In the genomic region with DNA sequence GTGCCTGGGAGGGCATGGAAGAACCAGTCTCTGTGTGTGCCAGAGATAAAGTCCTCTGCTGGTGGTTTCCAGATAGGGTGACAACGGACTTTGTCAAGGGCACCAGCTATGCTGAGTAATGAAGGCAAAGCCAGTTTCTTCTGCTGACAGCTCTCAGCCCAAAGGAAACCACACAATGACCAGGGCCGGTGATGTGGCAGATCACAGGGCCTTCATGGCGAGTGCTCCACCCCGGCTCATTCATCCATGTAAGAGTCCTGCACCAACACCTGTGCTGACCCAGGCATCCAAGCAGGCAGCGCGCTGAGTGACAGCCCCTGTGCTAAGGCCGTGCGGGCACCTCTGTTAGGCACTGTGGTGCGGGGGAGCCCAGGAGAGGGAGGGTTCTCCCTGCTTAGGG, we compare ENCODE assay signal across 16 cellular contexts. TPM values are rescaled to one million over a fixed set of nuclear protein-coding genes. Genes with fewer than 3 reads are reported as not detected.
DNase-seq lines count a peak whose midpoint lies in the region; ATAC-seq, FAIRE-seq and TF ChIP-seq lines count a peak whose summit lies in the region.
"Had no signal": no experiment of that assay in that cellular context is flagged by ENCODE, and none has a peak within 500 bp of the region (broad histone marks: within the 10 kb centered on the region; RNA-seq: fewer than 3 reads in every experiment).

No MANE protein-coding gene starts in this region.

- intact Hi-C loops in GM12878 (cut with micrococcal nuclease; ENCODE audit: unreplicated experiment), result loop anchor here (10.0 kb wide), 2 partner anchors 262 to 632 kb away; no protein-coding TSS in a partner anchor
- intact Hi-C loops in naive thymus-derived CD4-positive, alpha-beta T cell (cut with micrococcal nuclease), result no loop called here
- intact Hi-C loops in Caco-2 (cut with micrococcal nuclease; ENCODE audit: unreplicated experiment), result no loop called here

- no peak overlapping the region for H3K4me3 Mint-ChIP-seq in naive thymus-derived CD4-positive, alpha-beta T cell
- no peak overlapping the region for H3K4me3 Mint-ChIP-seq in Caco-2 (ENCODE audit: unreplicated experiment)
- H3K4me3 Mint-ChIP-seq: central memory CD8-positive, alpha-beta T cell; endodermal cell; nephron progenitor cell had no signal

- no TSS peak for BruUV-seq in GM12878 (replicated peaks; lab: Mats Ljungman, UMichigan)
- no TSS peak for BruUV-seq in Caco-2 (replicated peaks; lab: Mats Ljungman, UMichigan)

- CTCF ChIA-PET in GM12878 (lab: Yijun Ruan, JAX), result interaction anchor here (0.7 to 1.2 kb wide), 2 partner anchors 10 to 186 kb away, joined by 3 read pairs; no protein-coding TSS in a partner anchor
- CTCF ChIA-PET in naive thymus-derived CD4-positive, alpha-beta T cell (lab: Charles Lee), result no interaction called here
- CTCF ChIA-PET in Caco-2 (lab: Charles Lee), result interaction anchor here (0.6 kb wide), 1 partner anchor 8 kb away, joined by 4 read pairs; no protein-coding TSS in a partner anchor

- no peak for FAIRE-seq in GM12878 (lab: Jason Lieb, UNC)

- peaks cover 0 to under 1% (median 0%) of the 10 kb centered on the region in 11 donors for H3K9me3 Mint-ChIP-seq in naive thymus-derived CD4-positive, alpha-beta T cell
- no peaks in the 10 kb centered on the region for H3K9me3 Mint-ChIP-seq in Caco-2 (ENCODE audit: unreplicated experiment)
- H3K9me3 Mint-ChIP-seq: central memory CD8-positive, alpha-beta T cell; endodermal cell; nephron progenitor cell had no signal

- H2AFZ ChIP-seq in GM12878 (ENCODE audit: control insufficient read depth, low read depth, low read length), result no peak overlapping the region

- TF ChIP-seq POLR2A in GM12878 (IDR thresholded peaks at IDR 0.05; ENCODE audit: low read depth, low read length), result no peak

- H3K4me1 Mint-ChIP-seq in naive thymus-derived CD4-positive, alpha-beta T cell, result peaks cover 0 to under 1% (median 0%) of the 10 kb centered on the region in 7 donors
- H3K4me1 Mint-ChIP-seq in Caco-2 (ENCODE audit: low read depth, unreplicated experiment), result peaks cover 7% of the 10 kb centered on the region
- H3K4me1 Mint-ChIP-seq: central memory CD8-positive, alpha-beta T cell had no signal

- 50% methylated on average over 9 of the region's 9 CpGs for WGBS in GM12878 (ENCODE audit: insufficient coverage, insufficient replicate concordance, low lambda C conversion rate, missing lambda C conversion rate)

- H3K27ac ChIP-seq in GM12878 (ENCODE audit: control insufficient read depth, insufficient read depth) (no peak overlapping the region), substantia nigra (ENCODE audit: low read depth, low read length, poor library complexity, severe bottlenecking) (no peak overlapping the region)
- no peak overlapping the region for H3K27ac ChIP-seq in naive thymus-derived CD4-positive, alpha-beta T cell (ENCODE audit: low read depth, low read length)

- RAD21 ChIA-PET in GM12878 (lab: Charles Lee; ENCODE audit: unreplicated experiment), result no interaction called here

- H3K9ac ChIP-seq in GM12878 (ENCODE audit: control insufficient read depth, insufficient read depth, low read length), result no peak overlapping the region

- no peak overlapping the region for H3K27ac Mint-ChIP-seq in naive thymus-derived CD4-positive, alpha-beta T cell
- no peak overlapping the region for H3K27ac Mint-ChIP-seq in Caco-2 (ENCODE audit: unreplicated experiment)
- H3K27ac Mint-ChIP-seq: endodermal cell, nephron progenitor cell had no signal

- no peak for TF ChIP-seq EP300 in GM12878 (IDR thresholded peaks at IDR 0.05; ENCODE audit: borderline replicate concordance in 1 of 2, control insufficient read depth in 1 of 2, low read depth in 2 of 2, low read length in 2 of 2)

- H3K27me3 ChIP-seq in GM12878 (replicated peaks in 1 of 2; ENCODE audit: control insufficient read depth in 2 of 2, insufficient read depth in 2 of 2, low read length in 1 of 2) (no peaks in the 10 kb centered on the region; a peak in 1 of 4 replicates), Caco-2 (replicated peaks; ENCODE audit: control insufficient read depth, insufficient read depth, low read length) (no peaks in the 10 kb centered on the region)
- H3K27me3 ChIP-seq in naive thymus-derived CD4-positive, alpha-beta T cell (ENCODE audit: control insufficient read depth in 2 of 2, insufficient read depth in 2 of 2, low read length in 2 of 2), result no peaks in the 10 kb centered on the region

- H3K36me3 Mint-ChIP-seq in naive thymus-derived CD4-positive, alpha-beta T cell, result peaks cover 0 to 28% (median 7%) of the 10 kb centered on the region in 5 donors
- no peaks in the 10 kb centered on the region for H3K36me3 Mint-ChIP-seq in Caco-2 (ENCODE audit: insufficient read depth, unreplicated experiment)

- H3K27me3 Mint-ChIP-seq in naive thymus-derived CD4-positive, alpha-beta T cell, result no peaks in the 10 kb centered on the region
- no peaks in the 10 kb centered on the region for H3K27me3 Mint-ChIP-seq in Caco-2 (ENCODE audit: insufficient read depth, unreplicated experiment)
- H3K27me3 Mint-ChIP-seq: central memory CD8-positive, alpha-beta T cell had no signal

- H3K4me1 ChIP-seq in GM12878 (ENCODE audit: control insufficient read depth, insufficient read depth, low read length) (peaks cover 7% of the 10 kb centered on the region), Caco-2 (no peaks in the 10 kb centered on the region)
- no peaks in the 10 kb centered on the region for H3K4me1 ChIP-seq in naive thymus-derived CD4-positive, alpha-beta T cell (ENCODE audit: control insufficient read depth in 2 of 2, insufficient read depth in 2 of 2, low read length in 2 of 2)

- POLR2A ChIA-PET in GM12878 (lab: Charles Lee), result no interaction called here
- POLR2A ChIA-PET in naive thymus-derived CD4-positive, alpha-beta T cell (lab: Charles Lee), result no interaction called here
- POLR2A ChIA-PET in Caco-2 (lab: Charles Lee), result no interaction called here

- H3K4me2 ChIP-seq in GM12878 (ENCODE audit: control insufficient read depth, insufficient read depth), result no peak overlapping the region

- TF ChIP-seq CTCF in GM12878 (IDR thresholded peaks at IDR 0.05 in 2 of 3, conservative IDR thresholded peaks at IDR 0.05 in 1 of 3; ENCODE audit: control insufficient read depth in 2 of 3, extremely low read depth in 1 of 3, insufficient read depth in 1 of 3, low read depth in 3 of 3, low read length in 3 of 3), result no peak
- TF ChIP-seq CTCF in Caco-2 (IDR thresholded peaks at IDR 0.05; ENCODE audit: insufficient read depth in 1 of 2, low read depth in 1 of 2, low read length in 1 of 2, severe bottlenecking in 1 of 2, unreplicated experiment in 1 of 2), result no peak

- no peaks in the 10 kb centered on the region for H4K20me1 ChIP-seq in GM12878 (ENCODE audit: control insufficient read depth, insufficient read depth)

- in situ Hi-C loops in G401 (cut with HindIII; ENCODE audit: low sequenced_read_pairs) (no loop called here), GM12878 (cut with MboI) (loop anchor here (10.0 kb wide), 1 partner anchor 192 kb away; a partner anchor contains a TSS)

- SMC1A ChIA-PET in GM12878 (lab: Charles Lee; ENCODE audit: uncharacterized antibody, unreplicated experiment), result interaction anchor here (0.6 kb wide), 1 partner anchor 62 kb away, joined by 3 read pairs; no protein-coding TSS in a partner anchor

- DNase-seq in G401 (ENCODE audit: low spot score) (peak; percentile 61), M059J (ENCODE audit: low read depth) (peak; percentile 58), GM12878 (ENCODE audit: low read depth, low spot score) (peak; percentile 25), NCI-H187 treated with DMSO at 0.1 percent for 48 hours (lab: John Stamatoyannopoulos, UW) (no peak), Caco-2 (no peak), substantia nigra (lab: John Stamatoyannopoulos, UW) (no peak)
- DNase-seq in naive thymus-derived CD4-positive, alpha-beta T cell, result no peak
- DNase-seq: activated CD4-positive, alpha-beta T cell treated with anti-CD3 and anti-CD28 coated beads, Interleukin-2, amount 50 U/mL, for 1 hour; DND-41; endodermal cell; NCI-H2107; NCI-H82; nephron progenitor cell; stimulated activated CD4-positive, alpha-beta T cell treated with anti-CD3 and anti-CD28 coated beads, Interleukin-4, amount 100 ng/mL, for 1 hour had no signal

- no peaks in the 10 kb centered on the region for H3K79me2 ChIP-seq in GM12878 (ENCODE audit: control insufficient read depth, insufficient read depth, low read length)

- no peaks in the 10 kb centered on the region for H3K9me3 ChIP-seq in GM12878 (replicated peaks; ENCODE audit: control insufficient read depth, insufficient read depth, low read length)
- no peaks in the 10 kb centered on the region for H3K9me3 ChIP-seq in naive thymus-derived CD4-positive, alpha-beta T cell (ENCODE audit: control insufficient read depth in 2 of 3, low read length in 3 of 3)
- no peaks in the 10 kb centered on the region for H3K9me3 ChIP-seq in Caco-2

- ATAC-seq in GM12878 (peak; percentile 76), HG03442 (IDR thresholded peaks at IDR 0.05; ENCODE audit: unreplicated experiment) (no peak)
- peak; percentile 61 for ATAC-seq in naive thymus-derived CD4-positive, alpha-beta T cell

- H3K36me3 ChIP-seq in GM12878 (ENCODE audit: control insufficient read depth in 2 of 2, insufficient read depth in 2 of 2, low read length in 1 of 2), result no peaks in the 10 kb centered on the region
- H3K36me3 ChIP-seq in naive thymus-derived CD4-positive, alpha-beta T cell (ENCODE audit: control insufficient read depth in 2 of 3, insufficient read depth in 3 of 3, low read length in 3 of 3), result peaks cover 0 to 60% (median 0%) of the 10 kb centered on the region in 3 experiments
- H3K36me3 ChIP-seq in Caco-2 (ENCODE audit: control insufficient read depth, insufficient read depth, low read length), result no peaks in the 10 kb centered on the region

- no peak for TF ChIP-seq RAD21 in GM12878 (IDR thresholded peaks at IDR 0.05; ENCODE audit: insufficient read depth, low read depth, low read length)

- H3K4me3 ChIP-seq in GM12878 (no peak overlapping the region), Caco-2 (ENCODE audit: low read depth, low read length) (no peak overlapping the region)
- H3K4me3 ChIP-seq in naive thymus-derived CD4-positive, alpha-beta T cell (ENCODE audit: low read length), result no peak overlapping the region

RNA-seq across cellular contexts. Expression of a gene that starts 33.9 kb away (rescaled TPM):
- total RNA-seq in G401 (2014; rRNA removed; shearing (Covaris generic)), result 136 and 146 TPM in 2 replicates
- 52.0 and 64.2 TPM in 2 replicates for total RNA-seq in M059J (2014; rRNA removed; shearing (Covaris generic))
- total RNA-seq in GM12878 (2013; cell fraction: nucleolus; rRNA removed), result not detected in 2 replicates
- total RNA-seq in GM12878 (2014; rRNA removed) (0.17 TPM in 1 of 2 replicates, not detected in the other), GM12878 (2014; rRNA removed; fragmentation: Illumina TruSeq; extraction: Trizol) (not detected in 2 replicates), GM12878 (2021) (0.21 and 0.23 TPM in 2 replicates), Caco-2 (2022) (4.4 and 7.7 TPM in 2 replicates)
- 0.30 TPM for polyA plus RNA-seq in GM12878 (2011; ENCODE audit: low read depth)
- polyA plus RNA-seq in GM12878 (2011; rRNA removed) (0.10 and 0.27 TPM in 2 replicates), GM12878 (2014; fragmentation: Illumina TruSeq; extraction: Trizol) (0.03 TPM in 1 of 2 replicates, not detected in the other), GM12878 (2014; fragmentation: Nextera tagmentation; extraction: Ambion mirVana) (not detected), GM12878 (2014; rRNA removed) (0.08 and 0.24 TPM in 2 replicates), GM12878 (2016; fragmentation: Nextera tagmentation; extraction: Ambion mirVana) (under 1 TPM; 0.15 to 0.28 TPM)
- 0.39 and 0.60 TPM in 2 replicates for polyA plus RNA-seq in GM12878 (2011; cell fraction: cytosol; rRNA removed)
- 0.57 and 0.85 TPM in 2 replicates for polyA plus RNA-seq in GM12878 (2011; cell fraction: nucleus; rRNA removed)
- polyA plus RNA-seq in GM12878 (2012), result 1.2 and 1.5 TPM in 2 replicates
- polyA minus RNA-seq in GM12878 (2011; rRNA and poly(A)+ RNA removed), result 0.15 and 0.77 TPM in 2 replicates
- 1.1 TPM in 1 of 2 replicates, not detected in the other for polyA minus RNA-seq in GM12878 (2011; cell fraction: cytosol; rRNA and poly(A)+ RNA removed)
- polyA minus RNA-seq in GM12878 (2011; cell fraction: nucleus; rRNA and poly(A)+ RNA removed), result 0.60 and 1.4 TPM in 2 replicates
- total RNA-seq in naive thymus-derived CD4-positive, alpha-beta T cell, result 1 to 10 TPM in 3 of 5 experiments, under 1 TPM in 2; 0.40 to 7.6 (median 2.0) TPM
- polyA plus RNA-seq in naive thymus-derived CD4-positive, alpha-beta T cell, result 1 to 10 TPM in 1 of 2 donors, under 1 TPM in 1; 0.35 to 1.2 TPM

Comparison
In these comparisons a context has a peak if more than half of its experiments do, and no peak if none do; other contexts are left out.
1. DNase-seq: peak in G401 (single experiment), M059J (single experiment) and GM12878 (single experiment); none in naive thymus-derived CD4-positive, alpha-beta T cell (0 of 9), NCI-H187 treated with DMSO at 0.1 percent for 48 hours (single experiment), Caco-2 (0 of 2) and substantia nigra (0 of 49).